12 cellular contexts compared by ENCODE assay signal in genomic region chr5:119336846-119337564, GRCh38. TPM values are rescaled to one million over a fixed set of nuclear protein-coding genes. Genes with fewer than 3 reads are reported as not detected.
DNase-seq lines count a peak whose midpoint lies in the region; ATAC-seq, FAIRE-seq and TF ChIP-seq lines count a peak whose summit lies in the region.
"Had no signal": no experiment of that assay in that cellular context is flagged by ENCODE, and none has a peak within 500 bp of the region (broad histone marks: within the 10 kb centered on the region; RNA-seq: fewer than 3 reads in every experiment).

No MANE protein-coding gene starts in this region.

- no peak for ATAC-seq in activated T-cell treated with anti-CD3 and anti-CD28 coated beads, Interleukin-2, amount 50 U/mL, for 72 hours (replicated peaks in 1 of 2)

- H3K4me3 Mint-ChIP-seq in activated T-cell treated with anti-CD3 and anti-CD28 coated beads, Interleukin-2, amount 50 U/mL, for 72 hours = peak overlapping the region; percentile 83 to 95
- peak overlapping the region; percentile 14 for H3K4me3 Mint-ChIP-seq in activated T-helper 2 cell treated with anti-CD3 and anti-CD28 coated beads, Interferon-gamma antibody, Interleukin-2, Interleukin-4, amounts not matched to agents 10 μg/mL and 5 μg/mL and 100 μg/mL, durations not matched to agents 14 hours and 24 hours and 36 hours (ENCODE audit: low read depth)

- no peaks in the 10 kb centered on the region for H3K36me3 ChIP-seq in small intestine (ENCODE audit: control insufficient read depth in 2 of 2, insufficient read depth in 2 of 2, low read length in 2 of 2)
- no peaks in the 10 kb centered on the region for H3K36me3 ChIP-seq in smooth muscle cell (ENCODE audit: low read depth)

- H3K9me3 ChIP-seq in small intestine (ENCODE audit: control insufficient read depth, low read depth) = no peaks in the 10 kb centered on the region
- no peaks in the 10 kb centered on the region for H3K9me3 ChIP-seq in smooth muscle cell (replicated peaks; ENCODE audit: low read depth)

- no peak overlapping the region for H2AFZ ChIP-seq in smooth muscle cell (ENCODE audit: low read depth)

- intact Hi-C loops in activated T-helper 2 cell treated with anti-CD3 and anti-CD28 coated beads, Interferon-gamma antibody, Interleukin-2, Interleukin-4, amounts not matched to agents 10 μg/mL and 5 μg/mL and 100 μg/mL, durations not matched to agents 14 hours and 24 hours and 36 hours (cut with micrococcal nuclease) = loop anchor here (1.0 kb wide), 1 partner anchor 19 kb away; no protein-coding TSS in a partner anchor

- no peak overlapping the region for H3K9ac ChIP-seq in smooth muscle cell (ENCODE audit: low read depth)

- no peaks in the 10 kb centered on the region for H3K9me3 Mint-ChIP-seq in activated T-cell treated with anti-CD3 and anti-CD28 coated beads, Interleukin-2, amount 50 U/mL, for 72 hours
- no peaks in the 10 kb centered on the region for H3K9me3 Mint-ChIP-seq in activated T-helper 2 cell treated with anti-CD3 and anti-CD28 coated beads, Interferon-gamma antibody, Interleukin-2, Interleukin-4, amounts not matched to agents 10 μg/mL and 5 μg/mL and 100 μg/mL, durations not matched to agents 14 hours and 24 hours and 36 hours

- DNase-seq in activated T-cell treated with anti-CD3 and anti-CD28 coated beads, Interleukin-2, amount 50 U/mL, for 72 hours = no peak
- DNase-seq in activated T-cell treated with anti-CD3 and anti-CD28 coated beads, Interleukin-2, amount 50 U/mL, for 1 hour = no peak
- peak; percentile 23 for DNase-seq in LoVo (ENCODE audit: low spot score)
- DNase-seq in activated T-helper 2 cell treated with anti-CD3 and anti-CD28 coated beads, Interferon-gamma antibody, Interleukin-2, Interleukin-4, amounts not matched to agents 10 μg/mL and 5 μg/mL and 100 μg/mL, durations not matched to agents 14 hours and 24 hours and 36 hours (ENCODE audit: low spot score) = no peak
- DNase-seq in small intestine = peak; percentile 43
- DNase-seq in smooth muscle cell (lab: John Stamatoyannopoulos, UW; ENCODE audit: unreplicated experiment) = no peak
- DNase-seq in Kasumi-1 (lab: John Stamatoyannopoulos, UW) = no peak
- no peak for DNase-seq in NCI-H2171 (lab: John Stamatoyannopoulos, UW)
- DNase-seq: GDM1, NCI-H748 treated with DMSO at 0.1 percent for 48 hours had no signal

- peak overlapping the region; percentile 83 for H3K27ac Mint-ChIP-seq in activated T-cell treated with anti-CD3 and anti-CD28 coated beads, Interleukin-2, amount 50 U/mL, for 72 hours
- peak overlapping the region; percentile 60 for H3K27ac Mint-ChIP-seq in activated T-helper 2 cell treated with anti-CD3 and anti-CD28 coated beads, Interferon-gamma antibody, Interleukin-2, Interleukin-4, amounts not matched to agents 10 μg/mL and 5 μg/mL and 100 μg/mL, durations not matched to agents 14 hours and 24 hours and 36 hours

- TF ChIP-seq CTCF in smooth muscle cell (IDR thresholded peaks at IDR 0.05; ENCODE audit: borderline replicate concordance, insufficient read depth, poor library complexity, severe bottlenecking) = no peak

- no peak overlapping the region for H3K27ac ChIP-seq in small intestine (ENCODE audit: low read depth in 1 of 2, low read length in 1 of 2)
- H3K27ac ChIP-seq in smooth muscle cell (ENCODE audit: low read depth) = no peak overlapping the region

- peaks cover 80% of the 10 kb centered on the region for H3K79me2 ChIP-seq in smooth muscle cell (ENCODE audit: low read depth)

- H3K36me3 Mint-ChIP-seq in activated T-cell treated with anti-CD3 and anti-CD28 coated beads, Interleukin-2, amount 50 U/mL, for 72 hours (ENCODE audit: insufficient read depth in 2 of 2) = peaks cover 0 to 5% of the 10 kb centered on the region in 2 donors
- peaks cover 11% of the 10 kb centered on the region for H3K36me3 Mint-ChIP-seq in activated T-helper 2 cell treated with anti-CD3 and anti-CD28 coated beads, Interferon-gamma antibody, Interleukin-2, Interleukin-4, amounts not matched to agents 10 μg/mL and 5 μg/mL and 100 μg/mL, durations not matched to agents 14 hours and 24 hours and 36 hours (ENCODE audit: low read depth)

- H3K4me1 ChIP-seq in small intestine (ENCODE audit: control insufficient read depth in 2 of 2, insufficient read depth in 1 of 2, low read depth in 1 of 2, low read length in 1 of 2) (peaks cover 9 to 13% of the 10 kb centered on the region in 2 donors), smooth muscle cell (ENCODE audit: low read depth) (no peaks in the 10 kb centered on the region)

- no peaks in the 10 kb centered on the region for H3K27me3 Mint-ChIP-seq in activated T-cell treated with anti-CD3 and anti-CD28 coated beads, Interleukin-2, amount 50 U/mL, for 72 hours (ENCODE audit: low read depth)
- no peaks in the 10 kb centered on the region for H3K27me3 Mint-ChIP-seq in activated T-helper 2 cell treated with anti-CD3 and anti-CD28 coated beads, Interferon-gamma antibody, Interleukin-2, Interleukin-4, amounts not matched to agents 10 μg/mL and 5 μg/mL and 100 μg/mL, durations not matched to agents 14 hours and 24 hours and 36 hours (ENCODE audit: low read depth)

- H3K27me3 ChIP-seq in small intestine (ENCODE audit: control insufficient read depth in 2 of 2, insufficient read depth in 2 of 2, low read length in 2 of 2) (no peaks in the 10 kb centered on the region), smooth muscle cell (ENCODE audit: low read depth) (no peaks in the 10 kb centered on the region)

- FAIRE-seq in small intestine (lab: Jason Lieb, UNC) = no peak
- FAIRE-seq: colon, frontal cortex had no signal

- WGBS in small intestine, 3 donors = 59 to 70% (median 59%) methylated on average over 3 of the region's 3 CpGs
- WGBS in smooth muscle cell (ENCODE audit: low lambda C conversion rate) = 90% methylated on average over 3 of the region's 3 CpGs

- peaks cover 14% of the 10 kb centered on the region for H4K20me1 ChIP-seq in smooth muscle cell (ENCODE audit: low read depth)

- no peak overlapping the region for H3K4me2 ChIP-seq in smooth muscle cell

- H3K4me1 Mint-ChIP-seq in activated T-cell treated with anti-CD3 and anti-CD28 coated beads, Interleukin-2, amount 50 U/mL, for 72 hours (ENCODE audit: low read depth) = peaks cover 97% of the 10 kb centered on the region
- peaks cover 93% of the 10 kb centered on the region for H3K4me1 Mint-ChIP-seq in activated T-helper 2 cell treated with anti-CD3 and anti-CD28 coated beads, Interferon-gamma antibody, Interleukin-2, Interleukin-4, amounts not matched to agents 10 μg/mL and 5 μg/mL and 100 μg/mL, durations not matched to agents 14 hours and 24 hours and 36 hours (ENCODE audit: low read depth)

- H3K4me3 ChIP-seq in small intestine (ENCODE audit: low read depth in 1 of 2, low read length in 2 of 2) (no peak overlapping the region), smooth muscle cell (no peak overlapping the region)

- H3F3A ChIP-seq in smooth muscle cell (ENCODE audit: low read depth) = peaks cover 6% of the 10 kb centered on the region

RNA-seq across cellular contexts. Expression of gene TNFAIP8, which starts 18.8 kb away (rescaled TPM):
- 100 to 1,000 TPM; 117 to 137 TPM for total RNA-seq in activated T-cell treated with anti-CD3 and anti-CD28 coated beads, Interleukin-2, amount 50 U/mL, for 72 hours
- 112 and 117 TPM in 2 replicates for total RNA-seq in activated T-helper 2 cell treated with anti-CD3 and anti-CD28 coated beads, Interferon-gamma antibody, Interleukin-2, Interleukin-4, amounts not matched to agents 10 μg/mL and 5 μg/mL and 100 μg/mL, durations not matched to agents 14 hours and 24 hours and 36 hours
- polyA plus RNA-seq in small intestine = 10 to 100 TPM in 2 of 3 donors, 1 to 10 TPM in 1; 8.5 to 11.6 (median 10.3) TPM
- 81.2 and 85.1 TPM in 2 replicates for total RNA-seq in smooth muscle cell
- 15.7 and 34.2 TPM in 2 replicates for polyA plus RNA-seq in smooth muscle cell

Comparison
In these comparisons a context has a peak if more than half of its experiments do, and no peak if none do; other contexts are left out.
1. DNase-seq: peak in LoVo (single experiment) and small intestine (single experiment); none in activated T-cell treated with anti-CD3 and anti-CD28 coated beads, Interleukin-2, amount 50 U/mL, for 72 hours (0 of 2), activated T-cell treated with anti-CD3 and anti-CD28 coated beads, Interleukin-2, amount 50 U/mL, for 1 hour (single experiment), activated T-helper 2 cell treated with anti-CD3 and anti-CD28 coated beads, Interferon-gamma antibody, Interleukin-2, Interleukin-4, amounts not matched to agents 10 μg/mL and 5 μg/mL and 100 μg/mL, durations not matched to agents 14 hours and 24 hours and 36 hours (single experiment), smooth muscle cell (single experiment), Kasumi-1 (0 of 2) and NCI-H2171 (single experiment).